13 cellular contexts compared by ENCODE assay signal in genomic region chr3:139317215-139317614, GRCh38.
"Had no signal": no experiment of that assay in that cellular context is flagged by ENCODE, and none has a peak within 500 bp of the region (broad histone marks: within the 10 kb centered on the region; RNA-seq: fewer than 3 reads in every experiment).

No MANE protein-coding gene starts in this region.

- ATAC-seq: left colon had no signal

- H3K9me3 ChIP-seq: sigmoid colon had no signal

- DNase-seq: effector CD4-positive, alpha-beta T cell; endodermal cell; foreskin melanocyte; head of caudate nucleus; kidney; left colon; occipital lobe; stimulated activated naive CD4-positive, alpha-beta T cell treated with Interleukin-2 at 50 U/mL for 16 hours had no signal

- H3K4me3 ChIP-seq: coronary artery, hepatocyte, sigmoid colon, skin epidermis had no signal

- H3K27ac ChIP-seq: coronary artery, hepatocyte, parathyroid adenoma, sigmoid colon, skin epidermis had no signal

- H3K4me1 ChIP-seq: parathyroid adenoma, sigmoid colon had no signal

- H3K36me3 ChIP-seq: sigmoid colon had no signal
